Comparison of ENCODE assay signal across 8 cellular contexts in the genomic region with DNA sequence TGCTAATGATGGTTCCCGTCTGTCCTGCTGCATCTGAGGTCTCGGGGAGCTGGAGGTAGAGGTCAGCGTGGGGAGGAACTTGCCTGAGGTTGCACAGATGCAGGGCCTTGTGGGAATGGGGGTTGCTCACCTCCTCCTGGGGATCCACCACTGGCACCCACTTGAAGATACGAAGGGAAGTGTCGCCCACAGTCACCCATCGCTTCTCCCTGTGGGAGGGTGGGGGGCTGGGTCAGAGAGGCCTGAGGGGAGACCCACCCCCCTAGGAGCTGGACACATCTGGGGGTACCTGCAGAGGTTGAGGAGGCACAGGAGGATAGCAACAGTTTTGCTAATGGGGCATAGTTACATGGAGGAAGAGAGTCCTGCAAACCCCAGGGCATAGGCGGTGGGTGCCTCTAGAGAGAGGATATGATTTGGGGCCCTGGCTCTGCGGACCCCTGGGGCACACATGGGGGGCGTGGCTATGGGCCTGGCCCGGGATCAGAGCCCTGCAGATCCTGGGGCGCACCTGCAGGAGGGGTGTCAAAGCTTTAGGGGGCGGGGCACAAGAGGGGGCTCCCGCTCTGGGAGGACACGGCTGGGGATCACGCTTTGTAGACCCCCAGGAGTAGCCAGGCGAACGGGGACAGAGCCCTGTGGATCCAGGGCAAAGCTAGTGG. TPM values are rescaled to one million over a fixed set of nuclear protein-coding genes. Genes with fewer than 3 reads are reported as not detected.
DNase-seq lines count a peak whose midpoint lies in the region; ATAC-seq and TF ChIP-seq lines count a peak whose summit lies in the region.

No MANE protein-coding gene starts in this region.

- H3K4me1 Mint-ChIP-seq in T-helper 2 cell treated with Interferon-gamma antibody and Interleukin-4, amounts not matched to agents 5 μg/mL and 100 μg/mL, for 36 hours (ENCODE audit: low read depth): peaks cover 29% of the 10 kb centered on the region

- H3K4me1 ChIP-seq in DND-41 (ENCODE audit: insufficient read depth, low read length) (peaks cover 19% of the 10 kb centered on the region), esophagus squamous epithelium (peaks cover 35 to 56% (median 42%) of the 10 kb centered on the region in 3 donors), prostate gland (replicated peaks) (peaks cover 15% of the 10 kb centered on the region)

- H3K27ac ChIP-seq in DND-41 (ENCODE audit: low read length) (peak overlapping the region; percentile 84), esophagus squamous epithelium (peak overlapping the region; percentile 97 to 100 (median 98)), prostate gland (peak overlapping the region; percentile 99 to 100)

- peaks cover 13% of the 10 kb centered on the region for H3K36me3 ChIP-seq in DND-41 (ENCODE audit: insufficient read depth, low read length)
- peaks cover 4% of the 10 kb centered on the region for H3K36me3 ChIP-seq in H7 (replicated peaks; ENCODE audit: control insufficient read depth, insufficient read depth, low read length)
- peaks cover 0 to 43% (median 11%) of the 10 kb centered on the region in 3 donors for H3K36me3 ChIP-seq in esophagus squamous epithelium
- no peaks in the 10 kb centered on the region for H3K36me3 ChIP-seq in prostate gland

- peak; percentile 43 for ATAC-seq in DND-41 (ENCODE audit: insufficient read depth, low read depth)
- ATAC-seq in HG02970 (IDR thresholded peaks at IDR 0.05; ENCODE audit: low FRiP score, unreplicated experiment): no peak

- 0 to 2% methylated on average over 3 to 11 of the region's 17 CpGs for WGBS in esophagus squamous epithelium, 2 donors
- WGBS in prostate gland: 6% methylated on average over 17 of the region's 17 CpGs

- H3K27ac Mint-ChIP-seq in T-helper 2 cell treated with Interferon-gamma antibody and Interleukin-4, amounts not matched to agents 5 μg/mL and 100 μg/mL, for 36 hours: peak overlapping the region; percentile 90

- H3K36me3 Mint-ChIP-seq in T-helper 2 cell treated with Interferon-gamma antibody and Interleukin-4, amounts not matched to agents 5 μg/mL and 100 μg/mL, for 36 hours (ENCODE audit: low read depth): peaks cover 14% of the 10 kb centered on the region

- H3K4me3 Mint-ChIP-seq in T-helper 2 cell treated with Interferon-gamma antibody and Interleukin-4, amounts not matched to agents 5 μg/mL and 100 μg/mL, for 36 hours: peak overlapping the region; percentile 95

- peak overlapping the region; percentile 80 for H2AFZ ChIP-seq in DND-41 (ENCODE audit: low read depth, low read length)

- no peaks in the 10 kb centered on the region for H3K9me3 Mint-ChIP-seq in T-helper 2 cell treated with Interferon-gamma antibody and Interleukin-4, amounts not matched to agents 5 μg/mL and 100 μg/mL, for 36 hours

- H3K4me3 ChIP-seq in DND-41 (ENCODE audit: low read depth in 1 of 2, low read length in 2 of 2) (peak overlapping the region; percentile 38 to 88; a peak in 3 of 4 replicates), H7 (ENCODE audit: insufficient read depth, low read depth, low read length) (peak overlapping the region; percentile 93), esophagus squamous epithelium (peak overlapping the region; percentile 59 to 94 (median 78)), prostate gland (peak overlapping the region; percentile 73 to 84)

- H3K79me2 ChIP-seq in DND-41 (ENCODE audit: insufficient read depth, low read length): peaks cover 4% of the 10 kb centered on the region

- peak overlapping the region; percentile 97 for H3K4me2 ChIP-seq in DND-41 (ENCODE audit: insufficient read depth, low read length)

- intact Hi-C loops in esophagus squamous epithelium (cut with DNase I) (no loop called here), prostate gland (cut with DNase I) (no loop called here)

- DNase-seq in DND-41 (peak; percentile 38), H7 (peak; percentile 82), esophagus squamous epithelium (lab: John Stamatoyannopoulos, UW) (no peak), prostate gland (ENCODE audit: low spot score) (no peak), mucosa of gallbladder (ENCODE audit: low spot score) (no peak), medulla oblongata (ENCODE audit: extremely low spot score) (no peak)
- no peak for DNase-seq in T-helper 2 cell treated with Interferon-gamma antibody and Interleukin-4, amounts not matched to agents 5 μg/mL and 100 μg/mL, for 36 hours (ENCODE audit: low spot score)

- H3K27me3 ChIP-seq in DND-41 (ENCODE audit: insufficient read depth, low read length, poor library complexity) (no peaks in the 10 kb centered on the region), H7 (ENCODE audit: control insufficient read depth, insufficient read depth, low read length) (peaks cover 5% of the 10 kb centered on the region; the same call in 1 of the 2 replicates), esophagus squamous epithelium (no peaks in the 10 kb centered on the region), prostate gland (replicated peaks; ENCODE audit: insufficient read depth) (no peaks in the 10 kb centered on the region)

- H3K27me3 Mint-ChIP-seq in T-helper 2 cell treated with Interferon-gamma antibody and Interleukin-4, amounts not matched to agents 5 μg/mL and 100 μg/mL, for 36 hours (ENCODE audit: low read depth): no peaks in the 10 kb centered on the region

- H3K9me3 ChIP-seq in DND-41 (ENCODE audit: insufficient read depth, low read length, severe bottlenecking) (no peaks in the 10 kb centered on the region), esophagus squamous epithelium (no peaks in the 10 kb centered on the region), prostate gland (no peaks in the 10 kb centered on the region)

- peak overlapping the region; percentile 82 for H3K9ac ChIP-seq in DND-41 (ENCODE audit: low read depth, low read length)

- TF ChIP-seq CTCF in DND-41 (IDR thresholded peaks at IDR 0.05; ENCODE audit: borderline replicate concordance, extremely low read depth, low read length, poor library complexity, severe bottlenecking) (no peak), esophagus squamous epithelium (IDR thresholded peaks at IDR 0.05) (no peak), prostate gland (IDR thresholded peaks at IDR 0.05) (no peak)

- TF ChIP-seq POLR2A in esophagus squamous epithelium (IDR thresholded peaks at IDR 0.05) (no peak), prostate gland (IDR thresholded peaks at IDR 0.05) (no peak)

- H4K20me1 ChIP-seq in DND-41 (ENCODE audit: insufficient read depth, low read length): no peaks in the 10 kb centered on the region

RNA-seq across cellular contexts. Expression of gene BCL7C, which starts 0.7 kb away (rescaled TPM):
- total RNA-seq in H7 (2014; rRNA removed; shearing (Covaris generic)): 16.4 and 35.5 TPM in 2 replicates
- 10 to 100 TPM; 16.2 to 41.4 (median 25.8) TPM for total RNA-seq in esophagus squamous epithelium
- total RNA-seq in prostate gland: 10 to 100 TPM; 54.2 to 54.8 TPM
- 37.8 TPM for total RNA-seq in mucosa of gallbladder

RNA-seq across cellular contexts. Expression of gene CTF1, which starts 3.2 kb away (rescaled TPM):
- 2.0 TPM in 2 replicates for total RNA-seq in H7 (2014; rRNA removed; shearing (Covaris generic))
- total RNA-seq in esophagus squamous epithelium: 1 to 10 TPM in 3 of 4 donors, under 1 TPM in 1; 0.53 to 3.6 (median 1.8) TPM
- 10 to 100 TPM in 1 of 2 donors, 1 to 10 TPM in 1; 9.8 to 13.9 TPM for total RNA-seq in prostate gland
- 11.0 TPM for total RNA-seq in mucosa of gallbladder

RNA-seq across cellular contexts. Expression of gene FBXL19, which starts 30.2 kb away (rescaled TPM):
- 78.3 and 89.8 TPM in 2 replicates for total RNA-seq in H7 (2014; rRNA removed; shearing (Covaris generic))
- total RNA-seq in esophagus squamous epithelium (10 to 100 TPM; 17.0 to 28.7 (median 25.1) TPM), prostate gland (100 to 1,000 TPM in 1 of 2 donors, 10 to 100 TPM in 1; 23.5 to 125 TPM), mucosa of gallbladder (27.7 TPM)

RNA-seq across cellular contexts. Expression of gene ORAI3, which starts 55.7 kb away (rescaled TPM):
- total RNA-seq in H7 (2014; rRNA removed; shearing (Covaris generic)): 15.3 and 18.4 TPM in 2 replicates
- total RNA-seq in esophagus squamous epithelium: 10 to 100 TPM in 3 of 4 donors, 1 to 10 TPM in 1; 4.0 to 28.6 (median 18.0) TPM
- total RNA-seq in prostate gland: 100 to 1,000 TPM in 1 of 2 donors, 10 to 100 TPM in 1; 74.6 to 114 TPM
- total RNA-seq in mucosa of gallbladder: 34.4 TPM

Comparison
In these comparisons a context has a peak if more than half of its experiments do, and no peak if none do; other contexts are left out.
1. DNase-seq: peak in DND-41 (single experiment) and H7 (single experiment); none in T-helper 2 cell treated with Interferon-gamma antibody and Interleukin-4, amounts not matched to agents 5 μg/mL and 100 μg/mL, for 36 hours (single experiment), esophagus squamous epithelium (single experiment), prostate gland (single experiment), mucosa of gallbladder (single experiment) and medulla oblongata (single experiment).
2. Peak in every context shown above with its lines, with median percentiles within 50 percentile points of each other: H3K27ac ChIP-seq and H3K4me3 ChIP-seq.